Comparison of ENCODE assay signal across 34 cellular contexts in genomic region chr16:49650603-49651002, GRCh38.
"Had no signal": no experiment of that assay in that cellular context is flagged by ENCODE, and none has a peak within 500 bp of the region (broad histone marks: within the 10 kb centered on the region; RNA-seq: fewer than 3 reads in every experiment).

No MANE protein-coding gene starts in this region.

- H3K36me3 ChIP-seq: adrenal gland, colonic mucosa, esophagus squamous epithelium, WERI-Rb-1 had no signal

- FAIRE-seq: endometrium, endothelial cell of umbilical vein, frontal cortex had no signal

- H3K4me1 Mint-ChIP-seq: activated B cell treated with CpG ODN at 0.5 μM for 24 hours; activated naive CD4-positive, alpha-beta T cell treated with anti-CD3 and anti-CD28 coated beads, Interleukin-2, amount 50 U/mL, for 24 hours; activated naive CD8-positive, alpha-beta T cell treated with anti-CD3 and anti-CD28 coated beads for 36 hours; activated naive CD8-positive, alpha-beta T cell treated with anti-CD3 and anti-CD28 coated beads, Interleukin-2, amount 50 U/mL, for 24 hours; T-helper 17 cell had no signal

- H3K27me3 ChIP-seq: adrenal gland, body of pancreas, colonic mucosa, esophagus squamous epithelium had no signal

- H3K27ac Mint-ChIP-seq: activated B cell treated with CpG ODN at 0.5 μM for 24 hours; activated CD8-positive, alpha-beta T cell treated with anti-CD3 and anti-CD28 coated beads for 36 hours; activated naive CD4-positive, alpha-beta T cell treated with anti-CD3 and anti-CD28 coated beads for 36 hours; activated naive CD4-positive, alpha-beta T cell treated with anti-CD3 and anti-CD28 coated beads, Interleukin-2, amount 50 U/mL, for 24 hours; activated naive CD8-positive, alpha-beta T cell treated with anti-CD3 and anti-CD28 coated beads for 36 hours; activated naive CD8-positive, alpha-beta T cell treated with anti-CD3 and anti-CD28 coated beads, Interleukin-2, amount 50 U/mL, for 24 hours; activated T-helper 1 cell treated with anti-CD3 and anti-CD28 coated beads, Interleukin-12 subunit alpha, Interleukin-12 subunit beta, Interleukin-2, Interleukin-4 antibody, amounts not matched to agents 30 ng/mL and 10 ng/mL and 1 ng/mL, durations not matched to agents 14 hours and 24 hours and 36 hours; activated T-helper 2 cell treated with anti-CD3 and anti-CD28 coated beads, Interferon-gamma antibody, Interleukin-2, Interleukin-4, amounts not matched to agents 10 μg/mL and 5 μg/mL and 100 μg/mL, durations not matched to agents 14 hours and 24 hours and 36 hours; T-helper 17 cell; T-helper 2 cell treated with Interferon-gamma antibody and Interleukin-4, amounts not matched to agents 5 μg/mL and 100 μg/mL, for 36 hours had no signal

- H3K4me3 Mint-ChIP-seq: activated B cell treated with CpG ODN at 0.5 μM for 24 hours; activated CD8-positive, alpha-beta T cell treated with anti-CD3 and anti-CD28 coated beads for 36 hours; activated naive CD4-positive, alpha-beta T cell treated with anti-CD3 and anti-CD28 coated beads for 36 hours; activated naive CD4-positive, alpha-beta T cell treated with anti-CD3 and anti-CD28 coated beads, Interleukin-2, amount 50 U/mL, for 24 hours; activated naive CD8-positive, alpha-beta T cell treated with anti-CD3 and anti-CD28 coated beads for 36 hours; activated naive CD8-positive, alpha-beta T cell treated with anti-CD3 and anti-CD28 coated beads, Interleukin-2, amount 50 U/mL, for 24 hours; activated T-helper 1 cell treated with anti-CD3 and anti-CD28 coated beads, Interleukin-12 subunit alpha, Interleukin-12 subunit beta, Interleukin-2, Interleukin-4 antibody, amounts not matched to agents 30 ng/mL and 10 ng/mL and 1 ng/mL, durations not matched to agents 14 hours and 24 hours and 36 hours; T-helper 17 cell; T-helper 2 cell treated with Interferon-gamma antibody and Interleukin-4, amounts not matched to agents 5 μg/mL and 100 μg/mL, for 36 hours had no signal

- H3K27ac ChIP-seq: body of pancreas, colonic mucosa, epithelial cell of prostate, esophagus squamous epithelium, WERI-Rb-1 had no signal

- H3K4me3 ChIP-seq: adrenal gland, body of pancreas, colonic mucosa, esophagus squamous epithelium had no signal

- H3K4me1 ChIP-seq: body of pancreas, colonic mucosa had no signal

- ATAC-seq: activated CD4-positive, CD25-positive, alpha-beta regulatory T cell treated with anti-CD3 and anti-CD28 coated beads, Interleukin-2, amount 50 U/mL, for 24 hours; activated CD8-positive, alpha-beta T cell treated with anti-CD3 and anti-CD28 coated beads for 36 hours; activated naive CD8-positive, alpha-beta T cell treated with anti-CD3 and anti-CD28 coated beads, Interleukin-2, amount 50 U/mL, for 24 hours; body of pancreas; T-helper 17 cell had no signal

- DNase-seq: activated B cell treated with CpG ODN at 0.5 μM for 24 hours; activated CD4-positive, alpha-beta T cell treated with anti-CD3 and anti-CD28 coated beads for 48 hours; activated CD4-positive, alpha-beta T cell treated with anti-CD3 and anti-CD28 coated beads, Interleukin-2, amount 50 U/mL, for 1 hour; activated CD4-positive, alpha-beta T cell treated with anti-CD3 and anti-CD28 coated beads, Interleukin-2, amount 50 U/mL, for 48 hours; activated CD8-positive, alpha-beta memory T cell treated with anti-CD3 and anti-CD28 coated beads for 24 hours; activated CD8-positive, alpha-beta T cell treated with anti-CD3 and anti-CD28 coated beads for 36 hours; activated effector memory CD4-positive, alpha-beta T cell treated with anti-CD3 and anti-CD28 coated beads, Interleukin-2, amount 50 U/mL, for 16 hours; activated naive CD4-positive, alpha-beta T cell treated with anti-CD3 and anti-CD28 coated beads for 36 hours; activated naive CD8-positive, alpha-beta T cell treated with anti-CD3 and anti-CD28 coated beads for 36 hours; activated naive CD8-positive, alpha-beta T cell treated with anti-CD3 and anti-CD28 coated beads, Interleukin-2, amount 50 U/mL, for 24 hours; activated T-cell treated with anti-CD3 and anti-CD28 coated beads, Interleukin-2, amount 50 U/mL, for 1 hour; activated T-cell treated with anti-CD3 and anti-CD28 coated beads, Interleukin-2, amount 50 U/mL, for 48 hours; amygdala; body of pancreas; central memory CD4-positive, alpha-beta T cell; cerebellar nuclear complex; colonic mucosa; effector CD8-positive, alpha-beta T cell; esophagus squamous epithelium; foreskin fibroblast; T-helper 1 cell; T-helper 17 cell; T1000; WERI-Rb-1 had no signal

- H3K9me3 ChIP-seq: colonic mucosa had no signal
